In the genomic region with DNA sequence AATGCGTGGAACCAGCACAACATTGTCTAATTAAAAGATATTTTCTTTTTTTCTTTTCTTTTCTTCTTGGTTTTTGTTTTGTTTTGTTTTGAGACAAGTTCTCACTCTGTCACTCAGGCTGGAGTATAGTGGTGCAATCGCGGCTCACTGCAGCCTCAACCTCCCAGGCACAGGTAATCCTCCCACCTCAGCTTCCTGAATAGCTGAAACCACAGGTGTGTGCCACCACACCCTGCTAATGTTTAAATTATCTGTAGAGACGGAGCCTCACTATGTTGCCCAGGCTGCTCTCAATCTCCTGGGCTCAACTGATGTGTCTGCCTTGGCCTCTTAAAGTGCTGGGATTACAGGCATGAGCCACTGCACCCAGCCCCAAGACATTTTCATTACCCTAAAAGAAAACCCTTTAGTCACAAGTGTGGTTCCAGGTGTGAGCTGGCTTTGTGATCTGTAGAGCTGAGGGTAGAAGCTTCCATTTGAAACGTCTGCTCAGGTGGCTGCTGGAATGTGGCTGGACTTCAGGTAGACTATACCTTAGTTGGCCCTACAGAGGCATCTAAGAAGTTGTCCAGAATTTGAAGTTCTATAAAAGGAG, we compare ENCODE assay signal across 14 cellular contexts. TPM values are rescaled to one million over a fixed set of nuclear protein-coding genes. Genes with fewer than 3 reads are reported as not detected.
DNase-seq lines count a peak whose midpoint lies in the region; ATAC-seq and TF ChIP-seq lines count a peak whose summit lies in the region.
"Had no signal": no experiment of that assay in that cellular context is flagged by ENCODE, and none has a peak within 500 bp of the region (broad histone marks: within the 10 kb centered on the region; RNA-seq: fewer than 3 reads in every experiment).

No MANE protein-coding gene starts in this region.

- peaks cover 18% of the 10 kb centered on the region for H3K27me3 Mint-ChIP-seq in T-helper 2 cell treated with Interferon-gamma antibody and Interleukin-4, amounts not matched to agents 5 μg/mL and 100 μg/mL, for 36 hours (ENCODE audit: low read depth)

- H3K36me3 Mint-ChIP-seq in T-helper 2 cell treated with Interferon-gamma antibody and Interleukin-4, amounts not matched to agents 5 μg/mL and 100 μg/mL, for 36 hours (ENCODE audit: low read depth) = no peaks in the 10 kb centered on the region

- no peak for DNase-seq in T-helper 2 cell treated with Interferon-gamma antibody and Interleukin-4, amounts not matched to agents 5 μg/mL and 100 μg/mL, for 36 hours (ENCODE audit: low spot score)
- DNase-seq in sigmoid colon (peak; percentile 17), heart left ventricle (no peak), inferior parietal cortex (ENCODE audit: extremely low spot score) (no peak)
- DNase-seq: activated gamma-delta T cell, Caco-2, heart right ventricle, NCI-H187 treated with DMSO at 0.1 percent for 48 hours, nephron progenitor cell, SJCRH30 had no signal

- intact Hi-C loops in sigmoid colon (cut with DNase I) = no loop called here
- intact Hi-C loops in heart left ventricle (cut with DNase I) = no loop called here

- H3K27me3 ChIP-seq in sigmoid colon (no peaks in the 10 kb centered on the region), heart left ventricle (no peaks in the 10 kb centered on the region)
- H3K27me3 ChIP-seq: SJCRH30, testis had no signal

- no peaks in the 10 kb centered on the region for H3K36me3 ChIP-seq in sigmoid colon
- no peaks in the 10 kb centered on the region for H3K36me3 ChIP-seq in heart left ventricle
- H3K36me3 ChIP-seq: heart right ventricle, SJCRH30 had no signal

- peaks cover 36% of the 10 kb centered on the region for H3K4me1 Mint-ChIP-seq in T-helper 2 cell treated with Interferon-gamma antibody and Interleukin-4, amounts not matched to agents 5 μg/mL and 100 μg/mL, for 36 hours (ENCODE audit: low read depth)

- TF ChIP-seq EP300 in sigmoid colon (IDR thresholded peaks at IDR 0.05) = no peak

- H3K27ac Mint-ChIP-seq in T-helper 2 cell treated with Interferon-gamma antibody and Interleukin-4, amounts not matched to agents 5 μg/mL and 100 μg/mL, for 36 hours = no peak overlapping the region
- H3K27ac Mint-ChIP-seq: nephron progenitor cell had no signal

- peak overlapping the region; percentile 59 for H3K4me3 Mint-ChIP-seq in T-helper 2 cell treated with Interferon-gamma antibody and Interleukin-4, amounts not matched to agents 5 μg/mL and 100 μg/mL, for 36 hours
- H3K4me3 Mint-ChIP-seq: nephron progenitor cell had no signal

- TF ChIP-seq POLR2A in sigmoid colon (IDR thresholded peaks at IDR 0.05) (no peak), heart left ventricle (IDR thresholded peaks at IDR 0.05) (no peak)

- ATAC-seq in GM18511 (IDR thresholded peaks at IDR 0.05; ENCODE audit: unreplicated experiment) = peak; percentile 27
- peak; percentile 24 for ATAC-seq in GM21717 (IDR thresholded peaks at IDR 0.05; ENCODE audit: unreplicated experiment)
- ATAC-seq in heart left ventricle = no peak
- no peak for ATAC-seq in SK-N-SH treated with all-trans-retinoic acid at 6 μM for 48 hours

- TF ChIP-seq CTCF in sigmoid colon (IDR thresholded peaks at IDR 0.05) (no peak), heart left ventricle (IDR thresholded peaks at IDR 0.05) (no peak)

- H3K4me3 ChIP-seq in sigmoid colon (no peak overlapping the region), heart left ventricle (no peak overlapping the region)
- H3K4me3 ChIP-seq: heart right ventricle, SJCRH30, testis had no signal

- peaks cover 0 to 9% (median 0%) of the 10 kb centered on the region in 4 donors for H3K4me1 ChIP-seq in sigmoid colon
- peaks cover 0 to 38% (median 9%) of the 10 kb centered on the region in 12 donors for H3K4me1 ChIP-seq in heart left ventricle
- H3K4me1 ChIP-seq: Caco-2, SJCRH30 had no signal

- peaks cover 4% of the 10 kb centered on the region for H3K9me3 Mint-ChIP-seq in T-helper 2 cell treated with Interferon-gamma antibody and Interleukin-4, amounts not matched to agents 5 μg/mL and 100 μg/mL, for 36 hours

- H3K9me3 ChIP-seq in sigmoid colon (peaks cover 0 to 6% (median 0%) of the 10 kb centered on the region in 4 donors), heart left ventricle (peaks cover 0 to 11% (median 0%) of the 10 kb centered on the region in 12 donors)
- H3K9me3 ChIP-seq: Caco-2, testis had no signal

- 59% methylated on average over 5 of the region's 5 CpGs for WGBS in sigmoid colon, 2 donors
- WGBS in heart left ventricle, 4 donors = 84 to 89% (median 85%) methylated on average over 5 of the region's 5 CpGs

- H3K27ac ChIP-seq in sigmoid colon (no peak overlapping the region), heart left ventricle (no peak overlapping the region)
- H3K27ac ChIP-seq: SJCRH30, testis had no signal

TF ChIP-seq in SK-N-SH treated with all-trans-retinoic acid at 6 μM for 48 hours, 23 proteins besides CTCF, POLR2A, EP300 and RAD21 (continues in another document):
- no peak for TF ChIP-seq ZNF565 (CRISPR knock-in tag; conservative IDR thresholded peaks at IDR 0.05; ENCODE audit: low read depth)
- TF ChIP-seq OSR1 (CRISPR knock-in tag; IDR thresholded peaks at IDR 0.05) = no peak
- no peak for TF ChIP-seq PPARA (CRISPR knock-in tag; IDR thresholded peaks at IDR 0.05; ENCODE audit: borderline replicate concordance)
- TF ChIP-seq POU6F1 (CRISPR knock-in tag; IDR thresholded peaks at IDR 0.05; ENCODE audit: borderline replicate concordance, low read depth) = no peak
- no peak for TF ChIP-seq TOX (CRISPR knock-in tag; IDR thresholded peaks at IDR 0.05; ENCODE audit: borderline replicate concordance)
- no peak for TF ChIP-seq CREB5 (CRISPR knock-in tag; IDR thresholded peaks at IDR 0.05; ENCODE audit: low read depth)
- no peak for TF ChIP-seq ZC3H10 (CRISPR knock-in tag; IDR thresholded peaks at IDR 0.05)
- no peak for TF ChIP-seq BACH2 (CRISPR knock-in tag; IDR thresholded peaks at IDR 0.05; ENCODE audit: borderline replicate concordance)
- no peak for TF ChIP-seq RARB (CRISPR knock-in tag; IDR thresholded peaks at IDR 0.05)
- TF ChIP-seq SNAI2 (CRISPR knock-in tag; IDR thresholded peaks at IDR 0.05) = no peak
- no peak for TF ChIP-seq ESRRG (CRISPR knock-in tag; IDR thresholded peaks at IDR 0.05)
- TF ChIP-seq ISL1 (CRISPR knock-in tag; IDR thresholded peaks at IDR 0.05) = no peak
- TF ChIP-seq ZFP3 (CRISPR knock-in tag; IDR thresholded peaks at IDR 0.05) = no peak
- no peak for TF ChIP-seq ZFP30 (CRISPR knock-in tag; IDR thresholded peaks at IDR 0.05)
- TF ChIP-seq, protein P1, sequence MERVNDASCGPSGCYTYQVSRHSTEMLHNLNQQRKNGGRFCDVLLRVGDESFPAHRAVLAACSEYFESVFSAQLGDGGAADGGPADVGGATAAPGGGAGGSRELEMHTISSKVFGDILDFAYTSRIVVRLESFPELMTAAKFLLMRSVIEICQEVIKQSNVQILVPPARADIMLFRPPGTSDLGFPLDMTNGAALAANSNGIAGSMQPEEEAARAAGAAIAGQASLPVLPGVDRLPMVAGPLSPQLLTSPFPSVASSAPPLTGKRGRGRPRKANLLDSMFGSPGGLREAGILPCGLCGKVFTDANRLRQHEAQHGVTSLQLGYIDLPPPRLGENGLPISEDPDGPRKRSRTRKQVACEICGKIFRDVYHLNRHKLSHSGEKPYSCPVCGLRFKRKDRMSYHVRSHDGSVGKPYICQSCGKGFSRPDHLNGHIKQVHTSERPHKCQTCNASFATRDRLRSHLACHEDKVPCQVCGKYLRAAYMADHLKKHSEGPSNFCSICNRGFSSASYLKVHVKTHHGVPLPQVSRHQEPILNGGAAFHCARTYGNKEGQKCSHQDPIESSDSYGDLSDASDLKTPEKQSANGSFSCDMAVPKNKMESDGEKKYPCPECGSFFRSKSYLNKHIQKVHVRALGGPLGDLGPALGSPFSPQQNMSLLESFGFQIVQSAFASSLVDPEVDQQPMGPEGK (CRISPR knock-in tag; IDR thresholded peaks at IDR 0.05; ENCODE audit: borderline replicate concordance) = no peak
- no peak for TF ChIP-seq ZNF8 (CRISPR knock-in tag; IDR thresholded peaks at IDR 0.05)
- no peak for TF ChIP-seq TCF4 (CRISPR knock-in tag; IDR thresholded peaks at IDR 0.05; ENCODE audit: borderline replicate concordance)

RNA-seq across cellular contexts. Expression of gene NEK6, which starts 19.1 kb away (rescaled TPM):
- total RNA-seq in sigmoid colon = 10 to 100 TPM in 2 of 4 donors, 1 to 10 TPM in 2; 8.2 to 24.1 (median 14.2) TPM
- 10 to 100 TPM; 13.8 to 36.2 (median 24.7) TPM for polyA plus RNA-seq in sigmoid colon
- 10 to 100 TPM in 2 of 9 donors, 1 to 10 TPM in 7; 5.0 to 42.4 (median 6.8) TPM for total RNA-seq in heart left ventricle
- polyA plus RNA-seq in heart left ventricle = 1 to 10 TPM; 1.8 to 4.0 TPM

Comparison
In these comparisons a context has a peak if more than half of its experiments do, and no peak if none do; other contexts are left out.
1. ATAC-seq: peak in GM18511 (single experiment) and GM21717 (single experiment); none in heart left ventricle (0 of 4) and SK-N-SH treated with all-trans-retinoic acid at 6 μM for 48 hours (single experiment).